ENCODE assay signal across 25 cellular contexts in genomic region chr13:43339843-43340550, GRCh38.
"Had no signal": no experiment of that assay in that cellular context is flagged by ENCODE, and none has a peak within 500 bp of the region (broad histone marks: within the 10 kb centered on the region; RNA-seq: fewer than 3 reads in every experiment).

No MANE protein-coding gene starts in this region.

- H3K4me2 ChIP-seq: neural progenitor cell had no signal

- H3K27ac Mint-ChIP-seq: natural killer cell treated with Interleukin-12 subunit alpha and Interleukin-12 subunit beta and Interleukin-15 and Interleukin-18, amount 100 ng/mL, for 72 hours; neural progenitor cell; stimulated activated memory B cell treated with anti-CD40 and anti-IgM and Interleukin-4, amounts not matched to agents 10 μg/mL and 1 μg/mL and 100 μg/mL, for 72 hours; stimulated activated naive CD8-positive, alpha-beta T cell treated with anti-CD3 and anti-CD28 coated beads, Interleukin-15, Interleukin-2, amounts not matched to agents 100 ng/mL and 50 ng/mL, for 24 hours had no signal

- H3K27me3 ChIP-seq: esophagus squamous epithelium, neural progenitor cell, right lobe of liver, spleen, tibial artery, upper lobe of left lung, uterus had no signal

- H3K36me3 ChIP-seq: esophagus squamous epithelium, neural progenitor cell, prostate gland, right lobe of liver, spleen, tibial artery, upper lobe of left lung, uterus had no signal

- H3K4me1 Mint-ChIP-seq: neural progenitor cell; stimulated activated memory B cell treated with anti-CD40 and anti-IgM and Interleukin-4, amounts not matched to agents 10 μg/mL and 1 μg/mL and 100 μg/mL, for 72 hours had no signal

- H3K9me3 Mint-ChIP-seq: natural killer cell treated with Interleukin-12 subunit alpha and Interleukin-12 subunit beta and Interleukin-15 and Interleukin-18, amount 100 ng/mL, for 72 hours; neural progenitor cell; stimulated activated memory B cell treated with anti-CD40 and anti-IgM and Interleukin-4, amounts not matched to agents 10 μg/mL and 1 μg/mL and 100 μg/mL, for 72 hours; stimulated activated naive CD8-positive, alpha-beta T cell treated with anti-CD3 and anti-CD28 coated beads, Interleukin-15, Interleukin-2, amounts not matched to agents 100 ng/mL and 50 ng/mL, for 24 hours had no signal

- H3K4me3 Mint-ChIP-seq: natural killer cell treated with Interleukin-12 subunit alpha and Interleukin-12 subunit beta and Interleukin-15 and Interleukin-18, amount 100 ng/mL, for 72 hours; neural progenitor cell; stimulated activated memory B cell treated with anti-CD40 and anti-IgM and Interleukin-4, amounts not matched to agents 10 μg/mL and 1 μg/mL and 100 μg/mL, for 72 hours; stimulated activated naive CD8-positive, alpha-beta T cell treated with anti-CD3 and anti-CD28 coated beads, Interleukin-15, Interleukin-2, amounts not matched to agents 100 ng/mL and 50 ng/mL, for 24 hours had no signal

- H3K4me3 ChIP-seq: coronary artery, esophagus squamous epithelium, lung, neural progenitor cell, prostate gland, right lobe of liver, spleen, tibial artery, upper lobe of left lung, uterus had no signal

- DNase-seq: effector CD4-positive, alpha-beta T cell; esophagus squamous epithelium; left colon; left ventricle myocardium superior; mesenchymal stem cell; midbrain; occipital lobe; retina; right lobe of liver; spleen; stimulated activated CD4-positive, alpha-beta T cell treated with anti-CD3 and anti-CD28 coated beads, Interleukin-15, amount 100 ng/mL, for 24 hours; stimulated activated CD4-positive, alpha-beta T cell treated with anti-CD3 and anti-CD28 coated beads, Interleukin-1b, Interleukin-23, amount 100 ng/mL, for 48 hours; stimulated activated CD4-positive, alpha-beta T cell treated with anti-CD3 and anti-CD28 coated beads, Interleukin-4, amount 100 ng/mL, for 24 hours; tibial artery; upper lobe of left lung; uterus had no signal

- H3K79me2 ChIP-seq: parathyroid adenoma had no signal

- H3K36me3 Mint-ChIP-seq: natural killer cell treated with Interleukin-12 subunit alpha and Interleukin-12 subunit beta and Interleukin-15 and Interleukin-18, amount 100 ng/mL, for 72 hours; neural progenitor cell; stimulated activated memory B cell treated with anti-CD40 and anti-IgM and Interleukin-4, amounts not matched to agents 10 μg/mL and 1 μg/mL and 100 μg/mL, for 72 hours had no signal

- ATAC-seq: left colon; left ventricle myocardium superior; natural killer cell treated with Interleukin-12 subunit alpha and Interleukin-12 subunit beta and Interleukin-15 and Interleukin-18, amount 100 ng/mL, for 72 hours; right lobe of liver; stimulated activated memory B cell treated with anti-CD40 and anti-IgM and Interleukin-4, amounts not matched to agents 10 μg/mL and 1 μg/mL and 100 μg/mL, for 72 hours had no signal

- H3K9ac ChIP-seq: neural progenitor cell, parathyroid adenoma had no signal

- H3K9me3 ChIP-seq: esophagus squamous epithelium, prostate gland, right lobe of liver, spleen, tibial artery, upper lobe of left lung, uterus had no signal

- H3K4me1 ChIP-seq: esophagus squamous epithelium, neural progenitor cell, parathyroid adenoma, prostate gland, right lobe of liver, spleen, upper lobe of left lung, uterus had no signal

- H2AFZ ChIP-seq: neural progenitor cell, parathyroid adenoma had no signal

- H3K27ac ChIP-seq: coronary artery, epithelial cell of prostate, esophagus squamous epithelium, neural progenitor cell, parathyroid adenoma, prostate gland, right lobe of liver, spleen, tibial artery, upper lobe of left lung, uterus had no signal
